ENCODE assay signal across 2 cellular contexts in genomic region chr22:23521442-23522113, GRCh38.
A peak's percentile ranks its signal among the peaks of the same experiment; 100 is the strongest.
TF ChIP-seq lines count a peak whose summit lies in the region.

No MANE protein-coding gene starts in this region.

TF ChIP-seq in HEK293, 187 proteins besides CTCF, POLR2A, EP300 and RAD21 (continued from another document and continues in another):
- TF ChIP-seq TRIM28 (IDR thresholded peaks at IDR 0.05; ENCODE audit: borderline replicate concordance, low read length) (no peak), ZNF76 (tag by site-specific recombination; IDR thresholded peaks at IDR 0.05; ENCODE audit: borderline replicate concordance, low read depth) (0 out of 2 replicates have a peak, but pooled peaks have one; percentile 7), ZBTB26 (tag by site-specific recombination; optimal IDR thresholded peaks at IDR 0.05) (peak; percentile 63), ZNF169 (tag by site-specific recombination; IDR thresholded peaks at IDR 0.05) (no peak), ZNF280D (tag by site-specific recombination; IDR thresholded peaks at IDR 0.05) (no peak), ZNF777 (tag by site-specific recombination; IDR thresholded peaks at IDR 0.05; ENCODE audit: borderline replicate concordance) (no peak), ZNF561 (tag by site-specific recombination; IDR thresholded peaks at IDR 0.05; ENCODE audit: borderline replicate concordance) (peak; percentile 62; the same call in 1 of the 2 replicates), HOXC10 (CRISPR knock-in tag; IDR thresholded peaks at IDR 0.05) (no peak), ZNF544 (tag by site-specific recombination; IDR thresholded peaks at IDR 0.05) (no peak), ZNF549 (tag by site-specific recombination; IDR thresholded peaks at IDR 0.05) (no peak), ZNF629 (tag by site-specific recombination; IDR thresholded peaks at IDR 0.05) (no peak), PRDM6 (tag by site-specific recombination; IDR thresholded peaks at IDR 0.05) (no peak), ZNF768 (tag by site-specific recombination; IDR thresholded peaks at IDR 0.05) (no peak), KLF9 (tag by site-specific recombination; IDR thresholded peaks at IDR 0.05; ENCODE audit: low read depth) (no peak), ZNF596 (tag by site-specific recombination; IDR thresholded peaks at IDR 0.05) (peak; percentile 58; the same call in 1 of the 2 replicates), ZBTB1 (tag by site-specific recombination; IDR thresholded peaks at IDR 0.05) (no peak), ATF2 (tag by site-specific recombination; IDR thresholded peaks at IDR 0.05; ENCODE audit: low read depth) (no peak), ZBTB10 (tag by site-specific recombination; IDR thresholded peaks at IDR 0.05) (peak; percentile 58; the same call in 1 of the 2 replicates), TCF7L2 (IDR thresholded peaks at IDR 0.05; ENCODE audit: borderline replicate concordance, low read depth, low read length) (peak; percentile 81; the same call in 1 of the 2 replicates)

TF ChIP-seq in K562, 482 proteins besides CTCF, POLR2A, EP300 and RAD21 (continued from another document):
- TF ChIP-seq ZNF592 (IDR thresholded peaks at IDR 0.05) (peak; percentile 44; the same call in 1 of the 2 replicates), BMI1 (IDR thresholded peaks at IDR 0.05; ENCODE audit: low read length) (peak; percentile 74), MNT (conservative IDR thresholded peaks at IDR 0.05) (peak in 1 of 2 experiments; percentile 40; a peak in 1 of 4 replicates), SIN3B (IDR thresholded peaks at IDR 0.05; ENCODE audit: low read depth) (0 out of 2 replicates have a peak, but pooled peaks have one; percentile 10), MEIS2 (IDR thresholded peaks at IDR 0.05; ENCODE audit: partially characterized antibody) (peak; percentile 46), YY1 (IDR thresholded peaks at IDR 0.05; ENCODE audit: borderline replicate concordance in 1 of 3, control insufficient read depth in 1 of 3, extremely low read depth in 1 of 3, insufficient read depth in 3 of 3, insufficient read length in 1 of 3, insufficient replicate concordance in 2 of 3, low read depth in 1 of 3, low read length in 2 of 3) (peak in 1 of 3 experiments; percentile 6), MAFG (tag; conservative IDR thresholded peaks at IDR 0.05) (no peak), MTA2 (IDR thresholded peaks at IDR 0.05; ENCODE audit: low read depth) (no peak), ZBTB49 (CRISPR knock-in tag; IDR thresholded peaks at IDR 0.05; ENCODE audit: borderline replicate concordance) (no peak), HNRNPLL (IDR thresholded peaks at IDR 0.05; ENCODE audit: low read depth, low read length, poor library complexity, severe bottlenecking) (peak; percentile 40), VEZF1 (CRISPR knock-in tag; IDR thresholded peaks at IDR 0.05) (peak; percentile 71)
